ENCODE assay signal across 10 cellular contexts in genomic region chr1:169508432-169509338, GRCh38. TPM values are rescaled to one million over a fixed set of nuclear protein-coding genes. Genes with fewer than 3 reads are reported as not detected.
DNase-seq lines count a peak whose midpoint lies in the region; ATAC-seq and TF ChIP-seq lines count a peak whose summit lies in the region.
"Had no signal": no experiment of that assay in that cellular context is flagged by ENCODE, and none has a peak within 500 bp of the region (broad histone marks: within the 10 kb centered on the region; RNA-seq: fewer than 3 reads in every experiment).

No MANE protein-coding gene starts in this region.

- ATAC-seq in activated naive CD8-positive, alpha-beta T cell treated with anti-CD3 and anti-CD28 coated beads, Interleukin-2, amount 50 U/mL, for 24 hours: no peak
- no peak for ATAC-seq in HG03139 (IDR thresholded peaks at IDR 0.05; ENCODE audit: unreplicated experiment)

- peaks cover 4 to 43% (median 19%) of the 10 kb centered on the region in 5 donors for H3K4me1 ChIP-seq in subcutaneous abdominal adipose tissue (ENCODE audit: control insufficient read depth in 5 of 5, insufficient read depth in 5 of 5, low read length in 5 of 5)

- H3K27ac Mint-ChIP-seq in activated naive CD8-positive, alpha-beta T cell: no peak overlapping the region
- H3K27ac Mint-ChIP-seq in activated naive CD8-positive, alpha-beta T cell treated with anti-CD3 and anti-CD28 coated beads, Interleukin-2, amount 50 U/mL, for 24 hours: no peak overlapping the region
- peak overlapping the region in 5 of 6 donors; percentile 10 to 69 (median 47) for H3K27ac Mint-ChIP-seq in immature natural killer cell

- H3K27me3 Mint-ChIP-seq in activated naive CD8-positive, alpha-beta T cell: no peaks in the 10 kb centered on the region
- no peaks in the 10 kb centered on the region for H3K27me3 Mint-ChIP-seq in activated naive CD8-positive, alpha-beta T cell treated with anti-CD3 and anti-CD28 coated beads, Interleukin-2, amount 50 U/mL, for 24 hours
- H3K27me3 Mint-ChIP-seq in immature natural killer cell (ENCODE audit: low read depth in 3 of 3): peaks cover 0 to 4% (median 3%) of the 10 kb centered on the region in 3 donors

- H3K4me3 Mint-ChIP-seq in activated naive CD8-positive, alpha-beta T cell: peak overlapping the region; percentile 14
- no peak overlapping the region for H3K4me3 Mint-ChIP-seq in activated naive CD8-positive, alpha-beta T cell treated with anti-CD3 and anti-CD28 coated beads, Interleukin-2, amount 50 U/mL, for 24 hours
- peak overlapping the region; percentile 7 to 77 (median 71) for H3K4me3 Mint-ChIP-seq in immature natural killer cell

- CTCF ChIA-PET in HEK293T (lab: Yijun Ruan, JAX): no interaction called here

- no peaks in the 10 kb centered on the region for H3K9me3 ChIP-seq in subcutaneous abdominal adipose tissue (ENCODE audit: control insufficient read depth in 5 of 5, low read length in 5 of 5)

- POLR2A ChIA-PET in HEK293T (lab: Yijun Ruan, JAX): interaction anchor here (0.7 to 1.2 kb wide), 2 partner anchors 22 to 23 kb away, joined by 4 to 7 read pairs; partner anchors contain the start of gene SLC19A2

- H3K4me3 ChIP-seq in subcutaneous abdominal adipose tissue (ENCODE audit: low read depth in 1 of 5, low read length in 5 of 5): no peak overlapping the region
- H3K4me3 ChIP-seq: heart left ventricle had no signal

- peak overlapping the region; percentile 24 for H3K27ac ChIP-seq in subcutaneous abdominal adipose tissue (ENCODE audit: low read depth, low read length)
- H3K27ac ChIP-seq: heart left ventricle had no signal

- DNase-seq in activated naive CD8-positive, alpha-beta T cell treated with anti-CD3 and anti-CD28 coated beads, Interleukin-2, amount 50 U/mL, for 24 hours: no peak
- peak; percentile 70 for DNase-seq in OCI-M1 (lab: John Stamatoyannopoulos, UW)
- DNase-seq in immature natural killer cell: no peak
- DNase-seq in AG08396 (ENCODE audit: low spot score): no peak
- DNase-seq in HEK293T (ENCODE audit: extremely low spot score): no peak
- DNase-seq: heart left ventricle, NCI-H1436 had no signal

- H3K36me3 ChIP-seq in subcutaneous abdominal adipose tissue (ENCODE audit: control insufficient read depth in 5 of 5, insufficient read depth in 5 of 5, low read length in 5 of 5): no peaks in the 10 kb centered on the region
- H3K36me3 ChIP-seq: heart left ventricle had no signal

- no peak overlapping the region for H3K9ac ChIP-seq in subcutaneous abdominal adipose tissue (ENCODE audit: low read length in 5 of 5)

- H3K4me1 Mint-ChIP-seq in activated naive CD8-positive, alpha-beta T cell (ENCODE audit: low read depth): peaks cover 17% of the 10 kb centered on the region
- peaks cover 7% of the 10 kb centered on the region for H3K4me1 Mint-ChIP-seq in activated naive CD8-positive, alpha-beta T cell treated with anti-CD3 and anti-CD28 coated beads, Interleukin-2, amount 50 U/mL, for 24 hours
- peaks cover 6 to 10% of the 10 kb centered on the region in 2 donors for H3K4me1 Mint-ChIP-seq in immature natural killer cell

- H3K36me3 Mint-ChIP-seq in activated naive CD8-positive, alpha-beta T cell: peaks cover 15% of the 10 kb centered on the region
- peaks cover 23% of the 10 kb centered on the region for H3K36me3 Mint-ChIP-seq in activated naive CD8-positive, alpha-beta T cell treated with anti-CD3 and anti-CD28 coated beads, Interleukin-2, amount 50 U/mL, for 24 hours (ENCODE audit: low read depth)
- H3K36me3 Mint-ChIP-seq in immature natural killer cell: no peaks in the 10 kb centered on the region

- no peaks in the 10 kb centered on the region for H3K9me3 Mint-ChIP-seq in activated naive CD8-positive, alpha-beta T cell (ENCODE audit: low read depth)
- no peaks in the 10 kb centered on the region for H3K9me3 Mint-ChIP-seq in activated naive CD8-positive, alpha-beta T cell treated with anti-CD3 and anti-CD28 coated beads, Interleukin-2, amount 50 U/mL, for 24 hours
- H3K9me3 Mint-ChIP-seq in immature natural killer cell: no peaks in the 10 kb centered on the region

- no peaks in the 10 kb centered on the region for H3K27me3 ChIP-seq in subcutaneous abdominal adipose tissue (ENCODE audit: control insufficient read depth in 5 of 5, insufficient read depth in 4 of 5, low read length in 5 of 5)
- H3K27me3 ChIP-seq: heart left ventricle had no signal

TF ChIP-seq in HEK293T, 16 proteins besides CTCF, POLR2A, EP300 and RAD21:
- TF ChIP-seq ELF4 (IDR thresholded peaks at IDR 0.05) (no peak), FOXK2 (IDR thresholded peaks at IDR 0.05) (no peak), SP1 (IDR thresholded peaks at IDR 0.05) (no peak), BHLHE40 (IDR thresholded peaks at IDR 0.05; ENCODE audit: borderline replicate concordance) (no peak), TARDBP (IDR thresholded peaks at IDR 0.05) (no peak), ARNT (IDR thresholded peaks at IDR 0.05) (no peak), L3MBTL2 (conservative IDR thresholded peaks at IDR 0.05) (no peak), ZNF384 (IDR thresholded peaks at IDR 0.05) (no peak), HDGF (IDR thresholded peaks at IDR 0.05; ENCODE audit: borderline replicate concordance) (no peak), SUZ12 (IDR thresholded peaks at IDR 0.05) (no peak), PKNOX1 (IDR thresholded peaks at IDR 0.05) (no peak), NFRKB (IDR thresholded peaks at IDR 0.05) (no peak), LEF1 (IDR thresholded peaks at IDR 0.05; ENCODE audit: borderline replicate concordance) (no peak), FOXM1 (IDR thresholded peaks at IDR 0.05; ENCODE audit: borderline replicate concordance) (no peak), FOXA1 (IDR thresholded peaks at IDR 0.05) (no peak)
TF ChIP-seq in HEK293T: peak in this region for 0.

RNA-seq across cellular contexts. Expression of gene SLC19A2, which starts 22.9 kb away (rescaled TPM):
- 1 to 10 TPM in 1 of 3 donors, under 1 TPM in 2; 0.38 to 2.4 (median 0.51) TPM for polyA plus RNA-seq in immature natural killer cell

Comparison
In these comparisons a context has a peak if more than half of its experiments do, and no peak if none do; other contexts are left out.
1. H3K27ac Mint-ChIP-seq: peak in immature natural killer cell (5 of 6); none in activated naive CD8-positive, alpha-beta T cell (single experiment) and activated naive CD8-positive, alpha-beta T cell treated with anti-CD3 and anti-CD28 coated beads, Interleukin-2, amount 50 U/mL, for 24 hours (single experiment).